11 cellular contexts compared by ENCODE assay signal in the genomic region with DNA sequence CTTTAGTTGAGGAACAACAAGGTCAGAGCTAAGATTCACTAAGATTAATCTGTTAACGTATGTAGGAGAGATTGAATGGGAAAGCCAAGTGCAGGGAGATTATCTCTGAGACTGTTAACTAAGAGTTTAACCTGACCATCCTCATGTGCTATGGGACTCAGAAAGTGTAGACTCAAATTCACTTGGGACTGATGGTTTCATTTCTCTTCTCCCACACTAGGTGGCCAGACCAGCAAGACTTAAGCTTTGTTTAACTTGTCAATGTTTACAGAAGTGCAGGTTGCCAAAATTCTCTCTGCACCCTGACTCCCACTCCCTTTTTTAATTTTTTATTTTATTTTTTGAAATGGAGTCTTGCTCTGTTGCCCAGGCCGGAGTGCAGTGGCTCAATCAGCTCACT. TPM values are rescaled to one million over a fixed set of nuclear protein-coding genes. Genes with fewer than 3 reads are reported as not detected.
DNase-seq lines count a peak whose midpoint lies in the region; ATAC-seq, FAIRE-seq and TF ChIP-seq lines count a peak whose summit lies in the region.
"Had no signal": no experiment of that assay in that cellular context is flagged by ENCODE, and none has a peak within 500 bp of the region (broad histone marks: within the 10 kb centered on the region; RNA-seq: fewer than 3 reads in every experiment).

No MANE protein-coding gene starts in this region.

- peak; percentile 34 for TF ChIP-seq CTCF in Caco-2 (IDR thresholded peaks at IDR 0.05; ENCODE audit: insufficient read depth in 1 of 2, low read depth in 1 of 2, low read length in 1 of 2, severe bottlenecking in 1 of 2, unreplicated experiment in 1 of 2)
- TF ChIP-seq CTCF in HEK293 (tag by site-specific recombination; IDR thresholded peaks at IDR 0.05), result 0 out of 2 replicates have a peak, but pooled peaks have one; percentile 23
- peak; percentile 28 for TF ChIP-seq CTCF in HepG2 (CRISPR knock-in tag; IDR thresholded peaks at IDR 0.05)

- ATAC-seq in HepG2 (peak; percentile 68; the same call in 2 of the 3 replicates), GM21528 (IDR thresholded peaks at IDR 0.05; ENCODE audit: low FRiP score, unreplicated experiment) (no peak), HG03342 (IDR thresholded peaks at IDR 0.05; ENCODE audit: unreplicated experiment) (no peak)

- no peak for TF ChIP-seq POLR2A in HepG2 (IDR thresholded peaks at IDR 0.05; ENCODE audit: insufficient read depth in 1 of 2, low read depth in 2 of 2, low read length in 2 of 2)

- no peak for TF ChIP-seq EP300 in HepG2 (IDR thresholded peaks at IDR 0.05; ENCODE audit: low read depth in 2 of 2, low read length in 2 of 2)
- TF ChIP-seq EP300 in HepG2 (CRISPR knock-in tag; IDR thresholded peaks at IDR 0.05; ENCODE audit: borderline replicate concordance), result no peak

- no peak overlapping the region for H3K9ac ChIP-seq in HepG2 (ENCODE audit: insufficient read depth, low read depth, low read length)

- peak; percentile 26 for FAIRE-seq in HepG2 (lab: Jason Lieb, UNC)

- H3K27ac Mint-ChIP-seq in Caco-2 (ENCODE audit: unreplicated experiment), result no peak overlapping the region

- H4K20me1 ChIP-seq in HepG2 (ENCODE audit: insufficient read depth, low read length), result no peaks in the 10 kb centered on the region

- BruUV-seq in Caco-2 (replicated peaks; lab: Mats Ljungman, UMichigan), result no TSS peak
- BruUV-seq in HepG2 (replicated peaks; lab: Mats Ljungman, UMichigan), result no TSS peak

- H3K9me3 Mint-ChIP-seq in Caco-2 (ENCODE audit: unreplicated experiment), result no peaks in the 10 kb centered on the region

- no peaks in the 10 kb centered on the region for H3K27me3 ChIP-seq in Caco-2 (replicated peaks; ENCODE audit: control insufficient read depth, insufficient read depth, low read length)
- H3K27me3 ChIP-seq in HepG2 (ENCODE audit: control insufficient read depth in 1 of 2, insufficient read depth in 2 of 2, low read length in 2 of 2), result peaks cover 0 to 9% of the 10 kb centered on the region in 2 experiments; a peak in 1 of 5 replicates

- H3K4me1 Mint-ChIP-seq in Caco-2 (ENCODE audit: low read depth, unreplicated experiment), result peaks cover 6% of the 10 kb centered on the region

- peak in 1 of 2 experiments; percentile 4 for DNase-seq in Caco-2
- DNase-seq in SK-MEL-5 (ENCODE audit: low read depth, low spot score), result peak; percentile 19
- DNase-seq in HepG2 (ENCODE audit: low spot score), result peak; percentile 29
- no peak for DNase-seq in NCI-H510A (lab: John Stamatoyannopoulos, UW)
- DNase-seq in A172 (ENCODE audit: low spot score), result no peak
- DNase-seq: amygdala, GF-D8, NCI-H1417 treated with DMSO at 0.1 percent for 48 hours had no signal

- intact Hi-C loops in Caco-2 (cut with micrococcal nuclease; ENCODE audit: unreplicated experiment) (no loop called here), HepG2 (cut with micrococcal nuclease; ENCODE audit: unreplicated experiment) (loop anchor here (1.0 kb wide), 1 partner anchor 151 kb away; no protein-coding TSS in a partner anchor)

- in situ Hi-C loops in SK-MEL-5 (cut with HindIII; ENCODE audit: low pct_unique_long_range_greater_than_20kb, low sequenced_read_pairs) (no loop called here), HepG2 (cut with HindIII; ENCODE audit: extremely low pct_ligation_motif_present, low pct_unique_long_range_greater_than_20kb) (no loop called here)

- POLR2A ChIA-PET in Caco-2 (lab: Charles Lee) (interaction anchor here (0.5 kb wide), 1 partner anchor 172 kb away, joined by 4 read pairs; no protein-coding TSS in a partner anchor), HEK293 (lab: Yijun Ruan, JAX) (no interaction called here), HepG2 (lab: Yijun Ruan, JAX) (no interaction called here)

- no peaks in the 10 kb centered on the region for H3K79me2 ChIP-seq in HepG2 (ENCODE audit: insufficient read depth, low read length)

- no peak overlapping the region for H3K4me3 Mint-ChIP-seq in Caco-2 (ENCODE audit: unreplicated experiment)

- H3K36me3 ChIP-seq in Caco-2 (ENCODE audit: control insufficient read depth, insufficient read depth, low read length), result no peaks in the 10 kb centered on the region
- no peaks in the 10 kb centered on the region for H3K36me3 ChIP-seq in HEK293 (ENCODE audit: control insufficient read depth in 2 of 2, insufficient read depth in 1 of 2, low read length in 2 of 2)
- H3K36me3 ChIP-seq in HepG2 (replicated peaks in 1 of 2; ENCODE audit: control insufficient read depth in 1 of 2, insufficient read depth in 2 of 2, low read length in 2 of 2), result no peaks in the 10 kb centered on the region

- no peak overlapping the region for H3K4me3 ChIP-seq in Caco-2 (ENCODE audit: low read depth, low read length)
- H3K4me3 ChIP-seq in HEK293 (ENCODE audit: low read depth, low read length), result no peak overlapping the region
- no peak overlapping the region for H3K4me3 ChIP-seq in HepG2 (replicated peaks in 1 of 3; ENCODE audit: insufficient read depth in 1 of 3, low read depth in 2 of 3, low read length in 3 of 3)

- no peak for TF ChIP-seq RAD21 in HepG2 (CRISPR knock-in tag; IDR thresholded peaks at IDR 0.05)

- H3K36me3 Mint-ChIP-seq in Caco-2 (ENCODE audit: insufficient read depth, unreplicated experiment), result no peaks in the 10 kb centered on the region

- peaks cover 19% of the 10 kb centered on the region for H3K27me3 Mint-ChIP-seq in Caco-2 (ENCODE audit: insufficient read depth, unreplicated experiment)

- no peak overlapping the region for H2AFZ ChIP-seq in HepG2 (ENCODE audit: low read length)

- H3K4me1 ChIP-seq in Caco-2, result peaks cover 7% of the 10 kb centered on the region; the same call in 1 of the 2 replicates
- H3K4me1 ChIP-seq in HEK293 (ENCODE audit: control insufficient read depth, insufficient read depth, low read length), result no peaks in the 10 kb centered on the region
- peaks cover 23% of the 10 kb centered on the region for H3K4me1 ChIP-seq in HepG2 (ENCODE audit: insufficient read depth, low read length)

- CTCF ChIA-PET in Caco-2 (lab: Charles Lee), result interaction anchor here (1.4 kb wide), 1 partner anchor 151 kb away, joined by 5 read pairs; no protein-coding TSS in a partner anchor
- CTCF ChIA-PET in HEK293 (lab: Yijun Ruan, JAX), result interaction anchor here (0.6 to 1.2 kb wide), 3 partner anchors 9 to 717 kb away, joined by 3 to 5 read pairs (median 4); no protein-coding TSS in a partner anchor
- CTCF ChIA-PET in HepG2 (lab: Yijun Ruan, JAX; ENCODE audit: low intra/inter-chr PET ratio, low total read pairs), result no interaction called here

- H3K27ac ChIP-seq in HEK293 (ENCODE audit: extremely low read depth, low read depth, low read length), result no peak overlapping the region
- H3K27ac ChIP-seq in HepG2 (ENCODE audit: extremely low read length, insufficient read depth, low read length), result no peak overlapping the region

- H3K9me3 ChIP-seq in Caco-2 (no peaks in the 10 kb centered on the region), HEK293 (ENCODE audit: control insufficient read depth, insufficient read depth, low read depth, low read length) (no peaks in the 10 kb centered on the region), HepG2 (ENCODE audit: low read length) (no peaks in the 10 kb centered on the region)

- 79% methylated on average over 2 of the region's 2 CpGs for WGBS in HepG2 (ENCODE audit: low lambda C conversion rate)

- no peak overlapping the region for H3K4me2 ChIP-seq in HepG2 (ENCODE audit: low read depth, low read length)

RNA-seq across cellular contexts. Expression of a gene that starts 6.3 kb away (rescaled TPM):
- total RNA-seq in Caco-2 (2022), result 151 and 153 TPM in 2 replicates
- 143 and 164 TPM in 2 replicates for total RNA-seq in SK-MEL-5 (2014; rRNA removed; shearing (Covaris generic))
- polyA plus RNA-seq in SK-MEL-5 (2015; cell fraction: cytosol; rRNA removed), result 149 and 172 TPM in 2 replicates
- 129 and 169 TPM in 2 replicates for polyA plus RNA-seq in SK-MEL-5 (2015; cell fraction: nucleus; rRNA removed)
- 47.4 and 106 TPM in 2 replicates for total RNA-seq in HepG2 (2016; rRNA removed; fragmentation: Illumina TruSeq; extraction: Trizol)
- total RNA-seq in HepG2 (2016; cell fraction: cytosol; rRNA removed; fragmentation: Illumina TruSeq; extraction: Trizol; ENCODE audit: low read depth), result 16.6 and 17.6 TPM in 2 replicates
- total RNA-seq in HepG2 (2016; cell fraction: insoluble cytoplasmic fraction; rRNA removed; fragmentation: Illumina TruSeq; extraction: Trizol), result 47.0 and 112 TPM in 2 replicates
- 23.0 and 27.3 TPM in 2 replicates for total RNA-seq in HepG2 (2016; cell fraction: membrane; rRNA removed; fragmentation: Illumina TruSeq; extraction: Trizol)
- total RNA-seq in HepG2 (2016; cell fraction: nucleus; rRNA removed; fragmentation: Illumina TruSeq; extraction: Trizol), result 113 and 129 TPM in 2 replicates
- polyA plus RNA-seq in HepG2 (2011; rRNA removed), result 215 and 219 TPM in 2 replicates
- polyA plus RNA-seq in HepG2 (2011; cell fraction: cytosol; rRNA removed), result 178 and 191 TPM in 2 replicates
- 241 and 262 TPM in 2 replicates for polyA plus RNA-seq in HepG2 (2011; cell fraction: nucleus; rRNA removed)
- 62.0 and 72.9 TPM in 2 replicates for polyA plus RNA-seq in HepG2 (2012)
- 13.5 and 15.0 TPM in 2 replicates for polyA plus RNA-seq in HepG2 (2016; cell fraction: cytosol; fragmentation: Illumina TruSeq; extraction: Trizol; ENCODE audit: low read depth)
- 37.1 and 43.4 TPM in 2 replicates for polyA plus RNA-seq in HepG2 (2016; cell fraction: insoluble cytoplasmic fraction; fragmentation: Illumina TruSeq; extraction: Trizol; ENCODE audit: low read depth)
- 16.7 and 18.5 TPM in 2 replicates for polyA plus RNA-seq in HepG2 (2016; cell fraction: membrane; fragmentation: Illumina TruSeq; extraction: Trizol; ENCODE audit: low read depth)
- 184 and 185 TPM in 2 replicates for polyA plus RNA-seq in HepG2 (2016; cell fraction: nucleus; fragmentation: Illumina TruSeq; extraction: Trizol; ENCODE audit: insufficient read depth, low read depth)
- polyA minus RNA-seq in HepG2 (2011; rRNA and poly(A)+ RNA removed; ENCODE audit: low replicate concordance), result 116 and 186 TPM in 2 replicates
- polyA minus RNA-seq in HepG2 (2011; cell fraction: cytosol; rRNA and poly(A)+ RNA removed), result 59.8 and 69.1 TPM in 2 replicates
- polyA minus RNA-seq in HepG2 (2011; cell fraction: nucleus; rRNA and poly(A)+ RNA removed), result 76.7 and 89.3 TPM in 2 replicates
- total RNA-seq in A172 (2014; rRNA removed; shearing (Covaris generic)), result 89.0 and 109 TPM in 2 replicates

RNA-seq across cellular contexts. Expression of a gene that starts 16.0 kb away (rescaled TPM):
- not detected in 2 replicates for total RNA-seq in Caco-2 (2022)
- total RNA-seq in SK-MEL-5 (2014; rRNA removed; shearing (Covaris generic)), result not detected in 2 replicates
- polyA plus RNA-seq in SK-MEL-5 (2015; cell fraction: cytosol; rRNA removed), result not detected in 2 replicates
- not detected in 2 replicates for polyA plus RNA-seq in SK-MEL-5 (2015; cell fraction: nucleus; rRNA removed)
- not detected in 2 replicates for total RNA-seq in HepG2 (2016; rRNA removed; fragmentation: Illumina TruSeq; extraction: Trizol)
- not detected in 2 replicates for total RNA-seq in HepG2 (2016; cell fraction: cytosol; rRNA removed; fragmentation: Illumina TruSeq; extraction: Trizol; ENCODE audit: low read depth)
- total RNA-seq in HepG2 (2016; cell fraction: insoluble cytoplasmic fraction; rRNA removed; fragmentation: Illumina TruSeq; extraction: Trizol), result not detected in 2 replicates
- not detected in 2 replicates for total RNA-seq in HepG2 (2016; cell fraction: membrane; rRNA removed; fragmentation: Illumina TruSeq; extraction: Trizol)
- total RNA-seq in HepG2 (2016; cell fraction: nucleus; rRNA removed; fragmentation: Illumina TruSeq; extraction: Trizol), result not detected in 2 replicates
- polyA plus RNA-seq in HepG2 (2011; rRNA removed), result not detected in 2 replicates
- not detected in 2 replicates for polyA plus RNA-seq in HepG2 (2011; cell fraction: cytosol; rRNA removed)
- polyA plus RNA-seq in HepG2 (2011; cell fraction: nucleus; rRNA removed), result not detected in 2 replicates
- polyA plus RNA-seq in HepG2 (2012), result not detected in 2 replicates
- polyA plus RNA-seq in HepG2 (2016; cell fraction: cytosol; fragmentation: Illumina TruSeq; extraction: Trizol; ENCODE audit: low read depth), result not detected in 2 replicates
- not detected in 2 replicates for polyA plus RNA-seq in HepG2 (2016; cell fraction: insoluble cytoplasmic fraction; fragmentation: Illumina TruSeq; extraction: Trizol; ENCODE audit: low read depth)
- not detected in 2 replicates for polyA plus RNA-seq in HepG2 (2016; cell fraction: membrane; fragmentation: Illumina TruSeq; extraction: Trizol; ENCODE audit: low read depth)
- not detected in 2 replicates for polyA plus RNA-seq in HepG2 (2016; cell fraction: nucleus; fragmentation: Illumina TruSeq; extraction: Trizol; ENCODE audit: insufficient read depth, low read depth)
- polyA minus RNA-seq in HepG2 (2011; rRNA and poly(A)+ RNA removed; ENCODE audit: low replicate concordance), result not detected in 2 replicates
- polyA minus RNA-seq in HepG2 (2011; cell fraction: cytosol; rRNA and poly(A)+ RNA removed), result not detected in 2 replicates
- not detected in 2 replicates for polyA minus RNA-seq in HepG2 (2011; cell fraction: nucleus; rRNA and poly(A)+ RNA removed)
- total RNA-seq in A172 (2014; rRNA removed; shearing (Covaris generic)), result not detected in 2 replicates

Comparison
In these comparisons a context has a peak if more than half of its experiments do, and no peak if none do; other contexts are left out.
1. DNase-seq: peak in SK-MEL-5 (single experiment) and HepG2 (single experiment); none in NCI-H510A (single experiment) and A172 (single experiment).
2. Peak in every context shown above with its lines, with median percentiles within 50 percentile points of each other: CTCF ChIP-seq.